In the genomic region with DNA sequence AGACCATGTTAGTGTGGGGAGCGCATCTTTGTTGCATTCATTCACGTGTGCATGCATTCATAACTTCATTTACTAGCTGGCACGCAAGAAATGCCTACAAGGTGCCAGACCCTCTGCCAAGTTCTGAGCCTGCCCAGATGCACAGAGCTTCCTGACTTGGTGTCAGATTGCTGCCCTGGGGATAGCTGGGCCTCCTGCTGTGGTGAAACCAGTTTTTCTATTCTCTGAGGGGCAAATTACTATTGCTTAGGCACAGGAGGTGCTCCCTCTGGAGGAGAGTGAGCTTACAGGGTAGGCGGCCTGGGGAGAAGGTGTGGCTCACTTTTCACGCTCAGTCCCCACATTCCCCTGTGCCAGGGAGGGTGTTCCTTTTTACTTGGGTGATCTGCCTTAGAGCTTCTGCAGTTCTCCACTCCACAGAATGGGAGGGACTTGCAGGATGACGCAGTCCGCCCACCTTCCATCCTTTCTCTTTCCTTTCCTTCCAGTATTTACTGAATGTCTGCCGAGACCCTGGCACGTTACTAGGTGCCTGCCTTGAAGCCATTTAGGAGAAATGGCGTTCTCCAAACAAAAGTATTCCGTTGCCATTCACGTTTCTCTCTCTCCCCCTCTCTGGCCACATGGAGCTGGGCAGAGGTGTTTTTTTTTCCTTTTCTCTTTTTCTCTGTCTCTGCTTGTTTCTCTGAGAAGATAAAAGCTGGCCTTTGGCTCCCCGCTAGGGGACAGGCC, we compare ENCODE assay signal across 1 cellular context.
TF ChIP-seq lines count a peak whose summit lies in the region.

No MANE protein-coding gene starts in this region.

TF ChIP-seq in HEK293, 187 proteins besides CTCF, POLR2A, EP300 and RAD21 (continued from another document and continues in another):
- TF ChIP-seq, protein P1, sequence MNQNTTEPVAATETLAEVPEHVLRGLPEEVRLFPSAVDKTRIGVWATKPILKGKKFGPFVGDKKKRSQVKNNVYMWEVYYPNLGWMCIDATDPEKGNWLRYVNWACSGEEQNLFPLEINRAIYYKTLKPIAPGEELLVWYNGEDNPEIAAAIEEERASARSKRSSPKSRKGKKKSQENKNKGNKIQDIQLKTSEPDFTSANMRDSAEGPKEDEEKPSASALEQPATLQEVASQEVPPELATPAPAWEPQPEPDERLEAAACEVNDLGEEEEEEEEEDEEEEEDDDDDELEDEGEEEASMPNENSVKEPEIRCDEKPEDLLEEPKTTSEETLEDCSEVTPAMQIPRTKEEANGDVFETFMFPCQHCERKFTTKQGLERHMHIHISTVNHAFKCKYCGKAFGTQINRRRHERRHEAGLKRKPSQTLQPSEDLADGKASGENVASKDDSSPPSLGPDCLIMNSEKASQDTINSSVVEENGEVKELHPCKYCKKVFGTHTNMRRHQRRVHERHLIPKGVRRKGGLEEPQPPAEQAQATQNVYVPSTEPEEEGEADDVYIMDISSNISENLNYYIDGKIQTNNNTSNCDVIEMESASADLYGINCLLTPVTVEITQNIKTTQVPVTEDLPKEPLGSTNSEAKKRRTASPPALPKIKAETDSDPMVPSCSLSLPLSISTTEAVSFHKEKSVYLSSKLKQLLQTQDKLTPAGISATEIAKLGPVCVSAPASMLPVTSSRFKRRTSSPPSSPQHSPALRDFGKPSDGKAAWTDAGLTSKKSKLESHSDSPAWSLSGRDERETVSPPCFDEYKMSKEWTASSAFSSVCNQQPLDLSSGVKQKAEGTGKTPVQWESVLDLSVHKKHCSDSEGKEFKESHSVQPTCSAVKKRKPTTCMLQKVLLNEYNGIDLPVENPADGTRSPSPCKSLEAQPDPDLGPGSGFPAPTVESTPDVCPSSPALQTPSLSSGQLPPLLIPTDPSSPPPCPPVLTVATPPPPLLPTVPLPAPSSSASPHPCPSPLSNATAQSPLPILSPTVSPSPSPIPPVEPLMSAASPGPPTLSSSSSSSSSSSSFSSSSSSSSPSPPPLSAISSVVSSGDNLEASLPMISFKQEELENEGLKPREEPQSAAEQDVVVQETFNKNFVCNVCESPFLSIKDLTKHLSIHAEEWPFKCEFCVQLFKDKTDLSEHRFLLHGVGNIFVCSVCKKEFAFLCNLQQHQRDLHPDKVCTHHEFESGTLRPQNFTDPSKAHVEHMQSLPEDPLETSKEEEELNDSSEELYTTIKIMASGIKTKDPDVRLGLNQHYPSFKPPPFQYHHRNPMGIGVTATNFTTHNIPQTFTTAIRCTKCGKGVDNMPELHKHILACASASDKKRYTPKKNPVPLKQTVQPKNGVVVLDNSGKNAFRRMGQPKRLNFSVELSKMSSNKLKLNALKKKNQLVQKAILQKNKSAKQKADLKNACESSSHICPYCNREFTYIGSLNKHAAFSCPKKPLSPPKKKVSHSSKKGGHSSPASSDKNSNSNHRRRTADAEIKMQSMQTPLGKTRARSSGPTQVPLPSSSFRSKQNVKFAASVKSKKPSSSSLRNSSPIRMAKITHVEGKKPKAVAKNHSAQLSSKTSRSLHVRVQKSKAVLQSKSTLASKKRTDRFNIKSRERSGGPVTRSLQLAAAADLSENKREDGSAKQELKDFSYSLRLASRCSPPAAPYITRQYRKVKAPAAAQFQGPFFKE (tag by site-specific recombination; IDR thresholded peaks at IDR 0.05; ENCODE audit: borderline replicate concordance), result no peak
- TF ChIP-seq, protein P2, sequence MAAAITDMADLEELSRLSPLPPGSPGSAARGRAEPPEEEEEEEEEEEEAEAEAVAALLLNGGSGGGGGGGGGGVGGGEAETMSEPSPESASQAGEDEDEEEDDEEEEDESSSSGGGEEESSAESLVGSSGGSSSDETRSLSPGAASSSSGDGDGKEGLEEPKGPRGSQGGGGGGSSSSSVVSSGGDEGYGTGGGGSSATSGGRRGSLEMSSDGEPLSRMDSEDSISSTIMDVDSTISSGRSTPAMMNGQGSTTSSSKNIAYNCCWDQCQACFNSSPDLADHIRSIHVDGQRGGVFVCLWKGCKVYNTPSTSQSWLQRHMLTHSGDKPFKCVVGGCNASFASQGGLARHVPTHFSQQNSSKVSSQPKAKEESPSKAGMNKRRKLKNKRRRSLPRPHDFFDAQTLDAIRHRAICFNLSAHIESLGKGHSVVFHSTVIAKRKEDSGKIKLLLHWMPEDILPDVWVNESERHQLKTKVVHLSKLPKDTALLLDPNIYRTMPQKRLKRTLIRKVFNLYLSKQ (tag by site-specific recombination; IDR thresholded peaks at IDR 0.05; ENCODE audit: borderline replicate concordance), result no peak
- no peak for TF ChIP-seq ZNF658 (tag by site-specific recombination; IDR thresholded peaks at IDR 0.05)
- TF ChIP-seq ZNF214 (tag by site-specific recombination; IDR thresholded peaks at IDR 0.05; ENCODE audit: borderline replicate concordance), result no peak
- TF ChIP-seq ZNF830 (tag by site-specific recombination; IDR thresholded peaks at IDR 0.05; ENCODE audit: low read depth), result no peak
- TF ChIP-seq ZFP37 (tag by site-specific recombination; IDR thresholded peaks at IDR 0.05), result no peak
- no peak for TF ChIP-seq ZNF514 (tag by site-specific recombination; IDR thresholded peaks at IDR 0.05)
- no peak for TF ChIP-seq ZBTB8A (tag by site-specific recombination; IDR thresholded peaks at IDR 0.05)
- TF ChIP-seq ZNF146 (tag by site-specific recombination; IDR thresholded peaks at IDR 0.05), result no peak
- peak; percentile 33; the same call in 1 of the 2 replicates for TF ChIP-seq EGR2 (tag by site-specific recombination; IDR thresholded peaks at IDR 0.05; ENCODE audit: low read depth)
- TF ChIP-seq ZNF76 (tag by site-specific recombination; IDR thresholded peaks at IDR 0.05; ENCODE audit: borderline replicate concordance, low read depth), result no peak
- no peak for TF ChIP-seq BCL11B (tag by site-specific recombination; IDR thresholded peaks at IDR 0.05; ENCODE audit: low read depth)
- no peak for TF ChIP-seq SETDB1 (IDR thresholded peaks at IDR 0.05; ENCODE audit: insufficient read length, low read length)
- TF ChIP-seq, protein P3, sequence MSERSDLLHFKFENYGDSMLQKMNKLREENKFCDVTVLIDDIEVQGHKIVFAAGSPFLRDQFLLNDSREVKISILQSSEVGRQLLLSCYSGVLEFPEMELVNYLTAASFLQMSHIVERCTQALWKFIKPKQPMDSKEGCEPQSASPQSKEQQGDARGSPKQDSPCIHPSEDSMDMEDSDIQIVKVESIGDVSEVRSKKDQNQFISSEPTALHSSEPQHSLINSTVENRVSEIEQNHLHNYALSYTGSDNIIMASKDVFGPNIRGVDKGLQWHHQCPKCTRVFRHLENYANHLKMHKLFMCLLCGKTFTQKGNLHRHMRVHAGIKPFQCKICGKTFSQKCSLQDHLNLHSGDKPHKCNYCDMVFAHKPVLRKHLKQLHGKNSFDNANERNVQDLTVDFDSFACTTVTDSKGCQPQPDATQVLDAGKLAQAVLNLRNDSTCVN (tag by site-specific recombination; optimal IDR thresholded peaks at IDR 0.05), result no peak
- TF ChIP-seq ZNF175 (tag by site-specific recombination; IDR thresholded peaks at IDR 0.05), result no peak
- no peak for TF ChIP-seq SP3 (tag by site-specific recombination; IDR thresholded peaks at IDR 0.05)
- TF ChIP-seq OSR2 (tag by site-specific recombination; IDR thresholded peaks at IDR 0.05), result no peak; the same call in 1 of the 2 replicates
- no peak for TF ChIP-seq ZNF274 (IDR thresholded peaks at IDR 0.05; ENCODE audit: low read length)
- no peak for TF ChIP-seq ZNF274 (tag by site-specific recombination; IDR thresholded peaks at IDR 0.05; ENCODE audit: borderline replicate concordance)
- TF ChIP-seq, protein P4, sequence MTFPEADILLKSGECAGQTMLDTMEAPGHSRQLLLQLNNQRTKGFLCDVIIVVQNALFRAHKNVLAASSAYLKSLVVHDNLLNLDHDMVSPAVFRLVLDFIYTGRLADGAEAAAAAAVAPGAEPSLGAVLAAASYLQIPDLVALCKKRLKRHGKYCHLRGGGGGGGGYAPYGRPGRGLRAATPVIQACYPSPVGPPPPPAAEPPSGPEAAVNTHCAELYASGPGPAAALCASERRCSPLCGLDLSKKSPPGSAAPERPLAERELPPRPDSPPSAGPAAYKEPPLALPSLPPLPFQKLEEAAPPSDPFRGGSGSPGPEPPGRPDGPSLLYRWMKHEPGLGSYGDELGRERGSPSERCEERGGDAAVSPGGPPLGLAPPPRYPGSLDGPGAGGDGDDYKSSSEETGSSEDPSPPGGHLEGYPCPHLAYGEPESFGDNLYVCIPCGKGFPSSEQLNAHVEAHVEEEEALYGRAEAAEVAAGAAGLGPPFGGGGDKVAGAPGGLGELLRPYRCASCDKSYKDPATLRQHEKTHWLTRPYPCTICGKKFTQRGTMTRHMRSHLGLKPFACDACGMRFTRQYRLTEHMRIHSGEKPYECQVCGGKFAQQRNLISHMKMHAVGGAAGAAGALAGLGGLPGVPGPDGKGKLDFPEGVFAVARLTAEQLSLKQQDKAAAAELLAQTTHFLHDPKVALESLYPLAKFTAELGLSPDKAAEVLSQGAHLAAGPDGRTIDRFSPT (tag by site-specific recombination; IDR thresholded peaks at IDR 0.05), result no peak
- TF ChIP-seq, protein P5, sequence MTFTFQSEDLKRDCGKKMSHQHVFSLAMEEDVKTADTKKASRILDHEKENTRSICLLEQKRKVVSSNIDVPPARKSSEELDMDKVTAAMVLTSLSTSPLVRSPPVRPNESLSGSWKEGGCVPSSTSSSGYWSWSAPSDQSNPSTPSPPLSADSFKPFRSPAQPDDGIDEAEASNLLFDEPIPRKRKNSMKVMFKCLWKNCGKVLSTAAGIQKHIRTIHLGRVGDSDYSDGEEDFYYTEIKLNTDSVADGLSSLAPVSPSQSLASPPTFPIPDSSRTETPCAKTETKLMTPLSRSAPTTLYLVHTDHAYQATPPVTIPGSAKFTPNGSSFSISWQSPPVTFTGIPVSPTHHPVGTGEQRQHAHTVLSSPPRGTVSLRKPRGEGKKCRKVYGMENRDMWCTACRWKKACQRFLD (tag by site-specific recombination; IDR thresholded peaks at IDR 0.05), result no peak
- no peak for TF ChIP-seq ZNF248 (tag by site-specific recombination; IDR thresholded peaks at IDR 0.05)
- TF ChIP-seq, protein P6, sequence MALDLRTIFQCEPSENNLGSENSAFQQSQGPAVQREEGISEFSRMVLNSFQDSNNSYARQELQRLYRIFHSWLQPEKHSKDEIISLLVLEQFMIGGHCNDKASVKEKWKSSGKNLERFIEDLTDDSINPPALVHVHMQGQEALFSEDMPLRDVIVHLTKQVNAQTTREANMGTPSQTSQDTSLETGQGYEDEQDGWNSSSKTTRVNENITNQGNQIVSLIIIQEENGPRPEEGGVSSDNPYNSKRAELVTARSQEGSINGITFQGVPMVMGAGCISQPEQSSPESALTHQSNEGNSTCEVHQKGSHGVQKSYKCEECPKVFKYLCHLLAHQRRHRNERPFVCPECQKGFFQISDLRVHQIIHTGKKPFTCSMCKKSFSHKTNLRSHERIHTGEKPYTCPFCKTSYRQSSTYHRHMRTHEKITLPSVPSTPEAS (tag by site-specific recombination; IDR thresholded peaks at IDR 0.05), result no peak
- TF ChIP-seq ZNF114 (tag by site-specific recombination; IDR thresholded peaks at IDR 0.05), result no peak
- TF ChIP-seq, protein P7, sequence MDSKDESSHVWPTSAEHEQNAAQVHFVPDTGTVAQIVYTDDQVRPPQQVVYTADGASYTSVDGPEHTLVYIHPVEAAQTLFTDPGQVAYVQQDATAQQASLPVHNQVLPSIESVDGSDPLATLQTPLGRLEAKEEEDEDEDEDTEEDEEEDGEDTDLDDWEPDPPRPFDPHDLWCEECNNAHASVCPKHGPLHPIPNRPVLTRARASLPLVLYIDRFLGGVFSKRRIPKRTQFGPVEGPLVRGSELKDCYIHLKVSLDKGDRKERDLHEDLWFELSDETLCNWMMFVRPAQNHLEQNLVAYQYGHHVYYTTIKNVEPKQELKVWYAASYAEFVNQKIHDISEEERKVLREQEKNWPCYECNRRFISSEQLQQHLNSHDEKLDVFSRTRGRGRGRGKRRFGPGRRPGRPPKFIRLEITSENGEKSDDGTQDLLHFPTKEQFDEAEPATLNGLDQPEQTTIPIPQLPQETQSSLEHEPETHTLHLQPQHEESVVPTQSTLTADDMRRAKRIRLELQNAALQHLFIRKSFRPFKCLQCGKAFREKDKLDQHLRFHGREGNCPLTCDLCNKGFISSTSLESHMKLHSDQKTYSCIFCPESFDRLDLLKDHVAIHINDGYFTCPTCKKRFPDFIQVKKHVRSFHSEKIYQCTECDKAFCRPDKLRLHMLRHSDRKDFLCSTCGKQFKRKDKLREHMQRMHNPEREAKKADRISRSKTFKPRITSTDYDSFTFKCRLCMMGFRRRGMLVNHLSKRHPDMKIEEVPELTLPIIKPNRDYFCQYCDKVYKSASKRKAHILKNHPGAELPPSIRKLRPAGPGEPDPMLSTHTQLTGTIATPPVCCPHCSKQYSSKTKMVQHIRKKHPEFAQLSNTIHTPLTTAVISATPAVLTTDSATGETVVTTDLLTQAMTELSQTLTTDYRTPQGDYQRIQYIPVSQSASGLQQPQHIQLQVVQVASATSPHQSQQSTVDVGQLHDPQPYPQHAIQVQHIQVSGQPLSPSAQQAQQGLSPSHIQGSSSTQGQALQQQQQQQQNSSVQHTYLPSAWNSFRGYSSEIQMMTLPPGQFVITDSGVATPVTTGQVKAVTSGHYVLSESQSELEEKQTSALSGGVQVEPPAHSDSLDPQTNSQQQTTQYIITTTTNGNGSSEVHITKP (tag by site-specific recombination; IDR thresholded peaks at IDR 0.05), result peak; percentile 79
- TF ChIP-seq TRIM28 (IDR thresholded peaks at IDR 0.05; ENCODE audit: borderline replicate concordance, low read length), result 0 out of 2 replicates have a peak, but pooled peaks have one; percentile 24
- TF ChIP-seq, protein P8, sequence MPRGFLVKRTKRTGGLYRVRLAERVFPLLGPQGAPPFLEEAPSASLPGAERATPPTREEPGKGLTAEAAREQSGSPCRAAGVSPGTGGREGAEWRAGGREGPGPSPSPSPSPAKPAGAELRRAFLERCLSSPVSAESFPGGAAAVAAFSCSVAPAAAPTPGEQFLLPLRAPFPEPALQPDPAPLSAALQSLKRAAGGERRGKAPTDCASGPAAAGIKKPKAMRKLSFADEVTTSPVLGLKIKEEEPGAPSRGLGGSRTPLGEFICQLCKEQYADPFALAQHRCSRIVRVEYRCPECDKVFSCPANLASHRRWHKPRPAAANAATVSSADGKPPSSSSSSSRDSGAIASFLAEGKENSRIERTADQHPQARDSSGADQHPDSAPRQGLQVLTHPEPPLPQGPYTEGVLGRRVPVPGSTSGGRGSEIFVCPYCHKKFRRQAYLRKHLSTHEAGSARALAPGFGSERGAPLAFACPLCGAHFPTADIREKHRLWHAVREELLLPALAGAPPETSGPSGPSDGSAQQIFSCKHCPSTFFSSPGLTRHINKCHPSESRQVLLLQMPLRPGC (tag by site-specific recombination; IDR thresholded peaks at IDR 0.05), result no peak
- no peak for TF ChIP-seq ZNF555 (tag by site-specific recombination; conservative IDR thresholded peaks at IDR 0.05)
- no peak for TF ChIP-seq ZFP3 (tag by site-specific recombination; IDR thresholded peaks at IDR 0.05; ENCODE audit: low read depth)
- no peak for TF ChIP-seq ZNF10 (tag by site-specific recombination; IDR thresholded peaks at IDR 0.05)
- no peak for TF ChIP-seq ZNF416 (tag by site-specific recombination; IDR thresholded peaks at IDR 0.05)
- no peak for TF ChIP-seq KLF8 (tag by site-specific recombination; IDR thresholded peaks at IDR 0.05)
- TF ChIP-seq ZNF366 (tag by site-specific recombination; conservative IDR thresholded peaks at IDR 0.05), result peak; percentile 55
- no peak for TF ChIP-seq ZNF785 (tag by site-specific recombination; IDR thresholded peaks at IDR 0.05)
- no peak for TF ChIP-seq ZNF223 (tag by site-specific recombination; IDR thresholded peaks at IDR 0.05)
- no peak for TF ChIP-seq ZNF132 (tag by site-specific recombination; IDR thresholded peaks at IDR 0.05; ENCODE audit: borderline replicate concordance)
- no peak for TF ChIP-seq ZNF354C (tag by site-specific recombination; IDR thresholded peaks at IDR 0.05; ENCODE audit: borderline replicate concordance, low read depth)
- TF ChIP-seq ZNF112 (tag by site-specific recombination; IDR thresholded peaks at IDR 0.05), result no peak
- TF ChIP-seq ZNF140 (tag by site-specific recombination; IDR thresholded peaks at IDR 0.05), result no peak
- no peak for TF ChIP-seq ZNF19 (tag by site-specific recombination; IDR thresholded peaks at IDR 0.05; ENCODE audit: low read depth)
- no peak for TF ChIP-seq ZNF292 (tag by site-specific recombination; IDR thresholded peaks at IDR 0.05; ENCODE audit: borderline replicate concordance, low read depth)
- no peak for TF ChIP-seq ZFP69B (tag by site-specific recombination; IDR thresholded peaks at IDR 0.05)
